21 cellular contexts compared by ENCODE assay signal in the genomic region with DNA sequence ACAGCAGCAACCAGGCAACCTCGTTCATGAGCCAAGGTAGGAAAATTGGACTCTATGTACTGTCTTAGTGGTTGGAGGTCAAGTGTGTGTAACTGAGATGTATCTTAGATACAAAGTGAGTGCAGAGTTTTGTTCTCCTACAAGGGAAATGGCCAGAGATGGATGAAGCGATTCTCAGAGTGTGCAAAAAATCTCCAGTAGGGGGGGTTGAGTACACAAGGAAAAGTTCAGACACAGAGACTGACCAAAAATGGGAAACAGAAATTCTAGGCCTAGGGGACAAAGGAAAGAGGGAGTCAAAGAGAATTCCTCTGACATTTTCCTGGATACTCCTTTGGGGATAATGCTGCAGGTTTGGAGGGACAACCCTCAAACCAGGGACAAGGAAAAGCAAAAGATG. TPM values are rescaled to one million over a fixed set of nuclear protein-coding genes. Genes with fewer than 3 reads are reported as not detected.
A peak's percentile ranks its signal among the peaks of the same experiment; 100 is the strongest.
DNase-seq lines count a peak whose midpoint lies in the region; TF ChIP-seq lines count a peak whose summit lies in the region.
"Had no signal": no experiment of that assay in that cellular context is flagged by ENCODE, and none has a peak within 500 bp of the region (broad histone marks: within the 10 kb centered on the region; RNA-seq: fewer than 3 reads in every experiment).

No MANE protein-coding gene starts in this region.

- no peak overlapping the region for H3K4me3 Mint-ChIP-seq in endodermal cell
- H3K4me3 Mint-ChIP-seq: activated CD4-positive, alpha-beta T cell treated with anti-CD3 and anti-CD28 coated beads, Interleukin-2, amount 10 ng/mL, durations not matched to agents 7 days and 5 days; stimulated activated effector memory CD8-positive, alpha-beta T cell treated with anti-CD3 and anti-CD28 coated beads, Interleukin-12 subunit alpha, Interleukin-12 subunit beta, amount 100 ng/mL, for 72 hours had no signal

- no peaks in the 10 kb centered on the region for H3K79me2 ChIP-seq in osteoblast (ENCODE audit: insufficient read depth, low read length)

- H3K27me3 Mint-ChIP-seq in endodermal cell (ENCODE audit: insufficient read depth) = peaks cover 4% of the 10 kb centered on the region
- H3K27me3 Mint-ChIP-seq: activated CD4-positive, alpha-beta T cell treated with anti-CD3 and anti-CD28 coated beads, Interleukin-2, amount 10 ng/mL, durations not matched to agents 7 days and 5 days had no signal

- H3K27me3 ChIP-seq in endodermal cell (ENCODE audit: control insufficient read depth, insufficient read depth, low read length, poor library complexity, severe bottlenecking) = no peaks in the 10 kb centered on the region
- no peaks in the 10 kb centered on the region for H3K27me3 ChIP-seq in osteoblast (ENCODE audit: insufficient read depth, low read length)
- peaks cover 16% of the 10 kb centered on the region for H3K27me3 ChIP-seq in WERI-Rb-1 (ENCODE audit: insufficient read depth, low read depth, severe bottlenecking)
- H3K27me3 ChIP-seq: ascending aorta, suprapubic skin had no signal

- WGBS in endodermal cell (ENCODE audit: insufficient coverage in 1 of 2, insufficient read length in 1 of 2), 2 experiments = 89 to 92% methylated on average over 2 of the region's 2 CpGs

- H4K20me1 ChIP-seq in osteoblast (ENCODE audit: insufficient read depth, low read length) = no peaks in the 10 kb centered on the region

- no peak overlapping the region for H3K9ac ChIP-seq in endodermal cell (ENCODE audit: extremely low read depth, low read length, poor library complexity, severe bottlenecking)

- H3K36me3 ChIP-seq in endodermal cell (ENCODE audit: control insufficient read depth, insufficient read depth, low read length) (no peaks in the 10 kb centered on the region), osteoblast (ENCODE audit: insufficient read depth, low read length) (no peaks in the 10 kb centered on the region), WERI-Rb-1 (no peaks in the 10 kb centered on the region)
- H3K36me3 ChIP-seq: ascending aorta, suprapubic skin had no signal

- TF ChIP-seq CTCF in endodermal cell (conservative IDR thresholded peaks at IDR 0.05) (peak; percentile 39), osteoblast (IDR thresholded peaks at IDR 0.05; ENCODE audit: extremely low read depth, low read depth, low read length) (peak; percentile 15), WERI-Rb-1 (IDR thresholded peaks at IDR 0.05; ENCODE audit: low read depth, low read length) (no peak)

- no peaks in the 10 kb centered on the region for H3K4me1 Mint-ChIP-seq in endodermal cell
- H3K4me1 Mint-ChIP-seq: activated CD4-positive, alpha-beta T cell treated with anti-CD3 and anti-CD28 coated beads, Interleukin-2, amount 10 ng/mL, durations not matched to agents 7 days and 5 days; stimulated activated effector memory CD8-positive, alpha-beta T cell treated with anti-CD3 and anti-CD28 coated beads, Interleukin-12 subunit alpha, Interleukin-12 subunit beta, amount 100 ng/mL, for 72 hours had no signal

- H3K27ac Mint-ChIP-seq in endodermal cell = no peak overlapping the region
- H3K27ac Mint-ChIP-seq: activated CD4-positive, alpha-beta T cell treated with anti-CD3 and anti-CD28 coated beads, Interleukin-2, amount 10 ng/mL, durations not matched to agents 7 days and 5 days; activated naive CD4-positive, alpha-beta T cell treated with anti-CD3 and anti-CD28 coated beads, Interleukin-2, amount 50 U/mL, for 72 hours; stimulated activated effector memory CD8-positive, alpha-beta T cell treated with anti-CD3 and anti-CD28 coated beads, Interleukin-12 subunit alpha, Interleukin-12 subunit beta, amount 100 ng/mL, for 72 hours had no signal

- H3K4me1 ChIP-seq in endodermal cell (ENCODE audit: control insufficient read depth, insufficient read depth, low read length) = no peaks in the 10 kb centered on the region
- H3K4me1 ChIP-seq in osteoblast (ENCODE audit: insufficient read depth, low read length) = no peaks in the 10 kb centered on the region
- H3K4me1 ChIP-seq: ascending aorta, psoas muscle, suprapubic skin had no signal

- peaks cover 4% of the 10 kb centered on the region for H3K9me3 ChIP-seq in endodermal cell (ENCODE audit: control insufficient read depth, low read length)
- H3K9me3 ChIP-seq in osteoblast (ENCODE audit: low read depth, low read length) = no peaks in the 10 kb centered on the region
- H3K9me3 ChIP-seq in WERI-Rb-1 (ENCODE audit: severe bottlenecking) = peaks cover 8% of the 10 kb centered on the region

- DNase-seq in GM03348 (ENCODE audit: low spot score) = peak; percentile 20
- peak; percentile 36 for DNase-seq in OCI-M1 (lab: John Stamatoyannopoulos, UW)
- no peak for DNase-seq in endodermal cell
- DNase-seq in osteoblast (ENCODE audit: insufficient read length, low spot score, missing footprints) = no peak
- no peak for DNase-seq in SKM-1 treated with dmso at 0.1 percent for 144 hours (lab: John Stamatoyannopoulos, UW; ENCODE audit: unreplicated experiment)
- no peak for DNase-seq in WERI-Rb-1
- DNase-seq in AG08395 (ENCODE audit: low spot score) = no peak
- DNase-seq: activated CD4-positive, alpha-beta T cell treated with anti-CD3 and anti-CD28 coated beads, Interleukin-2, amount 10 ng/mL, durations not matched to agents 7 days and 5 days; DMS53; head of caudate nucleus; left ventricle myocardium superior; NCI-H1048; NCI-H1930; psoas muscle; SHP77 treated with DMSO at 0.1 percent for 48 hours had no signal

- no peak overlapping the region for H3K4me3 ChIP-seq in endodermal cell (ENCODE audit: low read length)
- H3K4me3 ChIP-seq in osteoblast (ENCODE audit: insufficient read depth, low read length) = no peak overlapping the region
- no peak overlapping the region for H3K4me3 ChIP-seq in WERI-Rb-1 (ENCODE audit: low read depth, low read length)
- H3K4me3 ChIP-seq: ascending aorta, psoas muscle, suprapubic skin had no signal

- H2AFZ ChIP-seq in osteoblast (ENCODE audit: low read length) = no peak overlapping the region

- no peaks in the 10 kb centered on the region for H3K36me3 Mint-ChIP-seq in endodermal cell (ENCODE audit: low read depth)
- H3K36me3 Mint-ChIP-seq: stimulated activated effector memory CD8-positive, alpha-beta T cell treated with anti-CD3 and anti-CD28 coated beads, Interleukin-12 subunit alpha, Interleukin-12 subunit beta, amount 100 ng/mL, for 72 hours had no signal

- no peak overlapping the region for H3K27ac ChIP-seq in endodermal cell (ENCODE audit: low read depth, low read length)
- H3K27ac ChIP-seq in osteoblast (ENCODE audit: low read depth, low read length) = no peak overlapping the region
- no peak overlapping the region for H3K27ac ChIP-seq in WERI-Rb-1
- H3K27ac ChIP-seq: ascending aorta, psoas muscle, suprapubic skin had no signal

- peaks cover 56% of the 10 kb centered on the region for H3K9me3 Mint-ChIP-seq in endodermal cell

- H3K4me2 ChIP-seq in osteoblast (ENCODE audit: insufficient read depth, low read length) = no peak overlapping the region

RNA-seq across cellular contexts. Expression of a gene that starts 38.2 kb away (rescaled TPM):
- total RNA-seq in endodermal cell = not detected
- not detected for polyA plus RNA-seq in endodermal cell (2013, experiment 1 of 2)
- not detected for polyA plus RNA-seq in endodermal cell (2013, experiment 2 of 2)
- not detected in 2 replicates for total RNA-seq in osteoblast
- total RNA-seq: activated CD4-positive, alpha-beta T cell treated with anti-CD3 and anti-CD28 coated beads, Interleukin-2, amount 10 ng/mL, durations not matched to agents 7 days and 5 days; activated naive CD4-positive, alpha-beta T cell treated with anti-CD3 and anti-CD28 coated beads, Interleukin-2, amount 50 U/mL, for 72 hours; ascending aorta; left ventricle myocardium superior; mononuclear cell; psoas muscle; suprapubic skin; T-helper 1 cell treated with Interleukin-12 subunit alpha and Interleukin-12 subunit beta and Interleukin-4 antibody, amounts not matched to agents 30 ng/mL and 1 ng/mL, for 36 hours had no signal
- polyA plus RNA-seq: psoas muscle had no signal

Comparison
In these comparisons a context has a peak if more than half of its experiments do, and no peak if none do; other contexts are left out.
1. DNase-seq: peak in GM03348 (single experiment) and OCI-M1 (single experiment); none in endodermal cell (single experiment), osteoblast (single experiment), SKM-1 treated with dmso at 0.1 percent for 144 hours (single experiment), WERI-Rb-1 (single experiment) and AG08395 (single experiment).